31 cellular contexts compared by ENCODE assay signal in genomic region chr14:63448841-63449240, GRCh38.
"Had no signal": no experiment of that assay in that cellular context is flagged by ENCODE, and none has a peak within 500 bp of the region (broad histone marks: within the 10 kb centered on the region; RNA-seq: fewer than 3 reads in every experiment).

No MANE protein-coding gene starts in this region.

- ATAC-seq: activated CD8-positive, alpha-beta T cell treated with anti-CD3 and anti-CD28 coated beads for 36 hours; activated T-cell treated with anti-CD3 and anti-CD28 coated beads, Interleukin-2, amount 50 U/mL, for 72 hours; activated T-helper 17 cell treated with anti-CD3 and anti-CD28 coated beads, Interleukin-2, amount 50 U/mL, for 72 hours had no signal

- H3K27ac ChIP-seq: brain microvascular endothelial cell, Peyer's patch had no signal

- H3K9me3 ChIP-seq: MG63, Peyer's patch had no signal

- DNase-seq: activated CD4-positive, alpha-beta T cell treated with anti-CD3 and anti-CD28 coated beads, Interleukin-2, amount 10 ng/mL, durations not matched to agents 24 days and 14 days; activated CD4-positive, alpha-beta T cell treated with anti-CD3 and anti-CD28 coated beads, Interleukin-2, amount 50 U/mL, for 4 hours; activated CD8-positive, alpha-beta T cell treated with anti-CD3 and anti-CD28 coated beads for 36 hours; activated effector memory CD4-positive, alpha-beta T cell treated with anti-CD3 and anti-CD28 coated beads, Interleukin-2, amount 50 U/mL, for 16 hours; activated naive CD4-positive, alpha-beta T cell; activated naive CD4-positive, alpha-beta T cell treated with anti-CD3 and anti-CD28 coated beads, Interleukin-2, amount 50 U/mL, for 16 hours; activated naive CD8-positive, alpha-beta T cell treated with anti-CD3 and anti-CD28 coated beads for 36 hours; activated T-cell treated with anti-CD3 and anti-CD28 coated beads, Interleukin-2, amount 50 U/mL, for 1 hour; activated T-cell treated with anti-CD3 and anti-CD28 coated beads, Interleukin-2, amount 50 U/mL, for 72 hours; amniotic stem cell; aorta; brain microvascular endothelial cell; Kasumi-1; KG1; MG63; NCI-H1048; NCI-H1105 treated with DMSO at 0.1 percent for 48 hours; NCI-H1436; NCI-H1694 treated with DMSO at 0.1 percent for 48 hours; NCI-H2029; NCI-H345; NCI-H524 treated with DMSO at 0.1 percent for 48 hours; Peyer's patch; Right ventricle myocardium superior; RPMI8226; SW 1271; T-helper 1 cell; T-helper 2 cell; T-helper 9 cell had no signal

- H3K4me1 ChIP-seq: Peyer's patch had no signal

- FAIRE-seq: TTC549 had no signal

- H3K4me3 ChIP-seq: MG63, Peyer's patch had no signal

- H3K36me3 ChIP-seq: MG63 had no signal

- H3K27me3 ChIP-seq: brain microvascular endothelial cell, MG63, Peyer's patch had no signal
